In genomic region chr13:45336025-45336800, GRCh38 we compare ENCODE assay signal across 11 cellular contexts. TPM values are rescaled to one million over a fixed set of nuclear protein-coding genes. Genes with fewer than 3 reads are reported as not detected.
DNase-seq lines count a peak whose midpoint lies in the region; ATAC-seq and TF ChIP-seq lines count a peak whose summit lies in the region.
"Had no signal": no experiment of that assay in that cellular context is flagged by ENCODE, and none has a peak within 500 bp of the region (broad histone marks: within the 10 kb centered on the region; RNA-seq: fewer than 3 reads in every experiment).

No MANE protein-coding gene starts in this region.

- no peak for TF ChIP-seq POLR2A in breast epithelium (IDR thresholded peaks at IDR 0.05)

- H3K4me1 ChIP-seq in breast epithelium: peaks cover 0 to 9% of the 10 kb centered on the region in 2 donors

- H3K36me3 Mint-ChIP-seq in MCF 10A (ENCODE audit: insufficient read depth, unreplicated experiment): peaks cover 80% of the 10 kb centered on the region
- peaks cover 70% of the 10 kb centered on the region for H3K36me3 Mint-ChIP-seq in activated B cell treated with CpG ODN at 0.5 μM for 24 hours (ENCODE audit: low read depth)
- H3K36me3 Mint-ChIP-seq in type B pancreatic cell: peaks cover 59% of the 10 kb centered on the region

- CTCF ChIA-PET in MCF 10A (lab: Yijun Ruan, JAX): no interaction called here
- CTCF ChIA-PET in activated B cell treated with CpG ODN at 0.5 μM for 24 hours (lab: Charles Lee): no interaction called here

- no peak for ATAC-seq in activated B cell treated with CpG ODN at 0.5 μM for 24 hours (ENCODE audit: low read depth)
- ATAC-seq in HG03565 (IDR thresholded peaks at IDR 0.05; ENCODE audit: unreplicated experiment): no peak

- H3K4me3 Mint-ChIP-seq in MCF 10A (ENCODE audit: unreplicated experiment) (peak overlapping the region; percentile 89), activated B cell treated with CpG ODN at 0.5 μM for 24 hours (no peak overlapping the region), type B pancreatic cell (peak overlapping the region; percentile 34)

- H3K27me3 Mint-ChIP-seq in MCF 10A (ENCODE audit: insufficient read depth, unreplicated experiment) (no peaks in the 10 kb centered on the region), activated B cell treated with CpG ODN at 0.5 μM for 24 hours (no peaks in the 10 kb centered on the region), type B pancreatic cell (no peaks in the 10 kb centered on the region)

- no peaks in the 10 kb centered on the region for H3K9me3 Mint-ChIP-seq in MCF 10A (ENCODE audit: unreplicated experiment)
- no peaks in the 10 kb centered on the region for H3K9me3 Mint-ChIP-seq in activated B cell treated with CpG ODN at 0.5 μM for 24 hours
- H3K9me3 Mint-ChIP-seq in type B pancreatic cell: no peaks in the 10 kb centered on the region

- TF ChIP-seq CTCF in MCF 10A (IDR thresholded peaks at IDR 0.05; ENCODE audit: unreplicated experiment): no peak
- no peak for TF ChIP-seq CTCF in breast epithelium (IDR thresholded peaks at IDR 0.05)
- TF ChIP-seq CTCF in activated B cell treated with CpG ODN at 0.5 μM for 24 hours (IDR thresholded peaks at IDR 0.05): no peak
- TF ChIP-seq CTCF in fibroblast of the aortic adventitia (IDR thresholded peaks at IDR 0.05; ENCODE audit: insufficient read depth, low read length): no peak
- no peak for TF ChIP-seq CTCF in type B pancreatic cell (conservative IDR thresholded peaks at IDR 0.05)

- intact Hi-C loops in MCF 10A (cut with micrococcal nuclease) (no loop called here), breast epithelium (cut with DNase I; ENCODE audit: low total_unique reads) (no loop called here), activated B cell treated with CpG ODN at 0.5 μM for 24 hours (cut with micrococcal nuclease) (no loop called here)

- no peaks in the 10 kb centered on the region for H3K36me3 ChIP-seq in breast epithelium

- H3K4me3 ChIP-seq in breast epithelium (no peak overlapping the region), fibroblast of the aortic adventitia (ENCODE audit: low read depth, low read length) (no peak overlapping the region)
- H3K4me3 ChIP-seq: thyroid gland had no signal

- H3K9me3 ChIP-seq in breast epithelium: no peaks in the 10 kb centered on the region
- H3K9me3 ChIP-seq: thyroid gland had no signal

- H3K27ac Mint-ChIP-seq in MCF 10A (ENCODE audit: low read depth, unreplicated experiment): peak overlapping the region; percentile 0
- peak overlapping the region; percentile 14 for H3K27ac Mint-ChIP-seq in activated B cell treated with CpG ODN at 0.5 μM for 24 hours
- peak overlapping the region; percentile 22 for H3K27ac Mint-ChIP-seq in type B pancreatic cell

- POLR2A ChIA-PET in MCF 10A (lab: Yijun Ruan, JAX): interaction anchor here (1.1 to 1.6 kb wide), 4 partner anchors 11 to 97 kb away, joined by 3 to 5 read pairs (median 4); no protein-coding TSS in a partner anchor
- POLR2A ChIA-PET in activated B cell treated with CpG ODN at 0.5 μM for 24 hours (lab: Charles Lee): no interaction called here

- no peaks in the 10 kb centered on the region for H3K27me3 ChIP-seq in breast epithelium
- H3K27me3 ChIP-seq: thyroid gland had no signal

- no peak for DNase-seq in MCF 10A (ENCODE audit: unreplicated experiment)
- DNase-seq in breast epithelium (ENCODE audit: low spot score in 2 of 2): no peak
- DNase-seq in activated B cell treated with CpG ODN at 0.5 μM for 24 hours: no peak
- DNase-seq in fibroblast of the aortic adventitia (ENCODE audit: low read depth): peak; percentile 32
- DNase-seq in type B pancreatic cell (ENCODE audit: extremely low spot score, unreplicated experiment): no peak
- no peak for DNase-seq in HT-29 (ENCODE audit: low spot score)
- DNase-seq in stimulated activated CD4-positive, alpha-beta T cell treated with anti-CD3 and anti-CD28 coated beads, Interleukin-15, amount 100 ng/mL, for 24 hours: no peak
- DNase-seq: NCI-H1436, thyroid gland had no signal

- H3K27ac ChIP-seq in breast epithelium: peak overlapping the region in 1 of 2 donors; percentile 14
- H3K27ac ChIP-seq: VCaP had no signal

- peaks cover 64% of the 10 kb centered on the region for H3K4me1 Mint-ChIP-seq in MCF 10A (ENCODE audit: insufficient read depth, unreplicated experiment)
- peaks cover 84% of the 10 kb centered on the region for H3K4me1 Mint-ChIP-seq in activated B cell treated with CpG ODN at 0.5 μM for 24 hours
- H3K4me1 Mint-ChIP-seq in type B pancreatic cell (ENCODE audit: unreplicated experiment): peaks cover 51% of the 10 kb centered on the region

- BruUV-seq in MCF 10A (replicated peaks; lab: Mats Ljungman, UMichigan): no TSS peak

RNA-seq across cellular contexts. Expression of gene TPT1, which starts 4.8 kb away (rescaled TPM):
- total RNA-seq in MCF 10A (2022) (4,896 and 5,827 TPM in 2 replicates), breast epithelium (1,000 to 10,000 TPM; 3,213 to 3,932 (median 3,461) TPM), activated B cell treated with CpG ODN at 0.5 μM for 24 hours (3,880 and 4,323 TPM in 2 replicates), fibroblast of the aortic adventitia (ENCODE audit: low replicate concordance) (2,623 and 5,269 TPM in 2 replicates), type B pancreatic cell (ENCODE audit: low replicate concordance) (3,472 and 4,120 TPM in 2 replicates)
- 1,597 and 1,598 TPM in 2 replicates for total RNA-seq in HT-29 (2014; rRNA removed; shearing (Covaris generic))
